2 cellular contexts compared by ENCODE assay signal in the genomic region with DNA sequence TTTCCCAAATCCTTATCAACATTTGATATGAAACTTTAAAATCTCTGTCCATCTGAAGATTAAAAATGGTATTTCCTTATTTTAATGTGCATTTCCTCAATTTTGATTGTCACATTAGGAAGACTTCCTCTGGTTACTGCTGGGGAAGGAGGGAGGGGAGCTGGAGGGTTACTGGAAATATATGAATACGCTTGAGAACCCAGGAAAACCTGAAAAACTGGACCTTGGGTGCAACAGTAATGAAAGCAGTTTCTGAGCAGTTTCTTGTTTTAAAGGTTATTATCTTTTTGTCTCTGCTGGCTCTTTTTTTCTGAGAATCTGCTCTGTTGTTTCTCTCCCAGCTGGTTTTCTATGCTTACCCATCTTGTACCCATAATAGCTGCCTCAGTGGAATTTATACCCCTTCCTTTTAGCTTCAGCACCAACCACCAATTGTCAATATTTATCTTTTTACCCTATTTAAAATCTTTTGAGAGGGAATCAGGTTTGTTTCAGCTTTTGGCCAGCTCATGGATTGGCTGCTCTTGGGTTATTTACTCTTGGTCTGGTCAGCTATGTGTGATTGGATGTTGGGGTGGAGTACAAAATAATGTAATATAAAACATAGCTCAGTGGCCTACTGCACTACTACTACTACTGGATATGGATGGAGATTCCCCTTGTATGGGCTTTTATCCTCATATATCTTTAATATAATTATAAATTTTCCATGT.
TF ChIP-seq lines count a peak whose summit lies in the region.

No MANE protein-coding gene starts in this region.

TF ChIP-seq in liver, 16 proteins besides CTCF, POLR2A, EP300 and RAD21:
- no peak for TF ChIP-seq TAF1 (conservative IDR thresholded peaks at IDR 0.05)
- TF ChIP-seq, protein P1, sequence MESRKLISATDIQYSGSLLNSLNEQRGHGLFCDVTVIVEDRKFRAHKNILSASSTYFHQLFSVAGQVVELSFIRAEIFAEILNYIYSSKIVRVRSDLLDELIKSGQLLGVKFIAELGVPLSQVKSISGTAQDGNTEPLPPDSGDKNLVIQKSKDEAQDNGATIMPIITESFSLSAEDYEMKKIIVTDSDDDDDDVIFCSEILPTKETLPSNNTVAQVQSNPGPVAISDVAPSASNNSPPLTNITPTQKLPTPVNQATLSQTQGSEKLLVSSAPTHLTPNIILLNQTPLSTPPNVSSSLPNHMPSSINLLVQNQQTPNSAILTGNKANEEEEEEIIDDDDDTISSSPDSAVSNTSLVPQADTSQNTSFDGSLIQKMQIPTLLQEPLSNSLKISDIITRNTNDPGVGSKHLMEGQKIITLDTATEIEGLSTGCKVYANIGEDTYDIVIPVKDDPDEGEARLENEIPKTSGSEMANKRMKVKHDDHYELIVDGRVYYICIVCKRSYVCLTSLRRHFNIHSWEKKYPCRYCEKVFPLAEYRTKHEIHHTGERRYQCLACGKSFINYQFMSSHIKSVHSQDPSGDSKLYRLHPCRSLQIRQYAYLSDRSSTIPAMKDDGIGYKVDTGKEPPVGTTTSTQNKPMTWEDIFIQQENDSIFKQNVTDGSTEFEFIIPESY (IDR thresholded peaks at IDR 0.05) = peak; percentile 22
- TF ChIP-seq SP1 (IDR thresholded peaks at IDR 0.05) = no peak
- peak; percentile 28 for TF ChIP-seq FOXA2 (IDR thresholded peaks at IDR 0.05)

TF ChIP-seq in HepG2, 621 proteins besides CTCF, POLR2A, EP300 and RAD21:
- TF ChIP-seq, protein P2, sequence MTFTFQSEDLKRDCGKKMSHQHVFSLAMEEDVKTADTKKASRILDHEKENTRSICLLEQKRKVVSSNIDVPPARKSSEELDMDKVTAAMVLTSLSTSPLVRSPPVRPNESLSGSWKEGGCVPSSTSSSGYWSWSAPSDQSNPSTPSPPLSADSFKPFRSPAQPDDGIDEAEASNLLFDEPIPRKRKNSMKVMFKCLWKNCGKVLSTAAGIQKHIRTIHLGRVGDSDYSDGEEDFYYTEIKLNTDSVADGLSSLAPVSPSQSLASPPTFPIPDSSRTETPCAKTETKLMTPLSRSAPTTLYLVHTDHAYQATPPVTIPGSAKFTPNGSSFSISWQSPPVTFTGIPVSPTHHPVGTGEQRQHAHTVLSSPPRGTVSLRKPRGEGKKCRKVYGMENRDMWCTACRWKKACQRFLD (CRISPR knock-in tag; IDR thresholded peaks at IDR 0.05; ENCODE audit: borderline replicate concordance) = no peak
- TF ChIP-seq SALL1 (CRISPR knock-in tag; IDR thresholded peaks at IDR 0.05) = no peak
- no peak for TF ChIP-seq MTA1 (CRISPR knock-in tag; IDR thresholded peaks at IDR 0.05; ENCODE audit: borderline replicate concordance)
- no peak for TF ChIP-seq TP53 (CRISPR knock-in tag; conservative IDR thresholded peaks at IDR 0.05)
- no peak for TF ChIP-seq ARNTL (CRISPR knock-in tag; IDR thresholded peaks at IDR 0.05)
- TF ChIP-seq MXI1 (IDR thresholded peaks at IDR 0.05; ENCODE audit: borderline replicate concordance, low read depth, low read length) = no peak
- no peak for TF ChIP-seq ZNF17 (CRISPR knock-in tag; IDR thresholded peaks at IDR 0.05)
- TF ChIP-seq ZNF335 (CRISPR knock-in tag; IDR thresholded peaks at IDR 0.05) = no peak
- TF ChIP-seq SIX4 (CRISPR knock-in tag; IDR thresholded peaks at IDR 0.05) = no peak
- TF ChIP-seq MZF1 (CRISPR knock-in tag; IDR thresholded peaks at IDR 0.05; ENCODE audit: borderline replicate concordance) = no peak
- no peak for TF ChIP-seq HDAC1 (CRISPR knock-in tag; IDR thresholded peaks at IDR 0.05)
- no peak for TF ChIP-seq ATAD3A (CRISPR knock-in tag; IDR thresholded peaks at IDR 0.05)
- TF ChIP-seq, protein P3, sequence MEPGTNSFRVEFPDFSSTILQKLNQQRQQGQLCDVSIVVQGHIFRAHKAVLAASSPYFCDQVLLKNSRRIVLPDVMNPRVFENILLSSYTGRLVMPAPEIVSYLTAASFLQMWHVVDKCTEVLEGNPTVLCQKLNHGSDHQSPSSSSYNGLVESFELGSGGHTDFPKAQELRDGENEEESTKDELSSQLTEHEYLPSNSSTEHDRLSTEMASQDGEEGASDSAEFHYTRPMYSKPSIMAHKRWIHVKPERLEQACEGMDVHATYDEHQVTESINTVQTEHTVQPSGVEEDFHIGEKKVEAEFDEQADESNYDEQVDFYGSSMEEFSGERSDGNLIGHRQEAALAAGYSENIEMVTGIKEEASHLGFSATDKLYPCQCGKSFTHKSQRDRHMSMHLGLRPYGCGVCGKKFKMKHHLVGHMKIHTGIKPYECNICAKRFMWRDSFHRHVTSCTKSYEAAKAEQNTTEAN (CRISPR knock-in tag; conservative IDR thresholded peaks at IDR 0.05) = no peak
- no peak for TF ChIP-seq PHF5A (CRISPR knock-in tag; IDR thresholded peaks at IDR 0.05; ENCODE audit: low read depth, unreplicated experiment)
- TF ChIP-seq, protein P4, sequence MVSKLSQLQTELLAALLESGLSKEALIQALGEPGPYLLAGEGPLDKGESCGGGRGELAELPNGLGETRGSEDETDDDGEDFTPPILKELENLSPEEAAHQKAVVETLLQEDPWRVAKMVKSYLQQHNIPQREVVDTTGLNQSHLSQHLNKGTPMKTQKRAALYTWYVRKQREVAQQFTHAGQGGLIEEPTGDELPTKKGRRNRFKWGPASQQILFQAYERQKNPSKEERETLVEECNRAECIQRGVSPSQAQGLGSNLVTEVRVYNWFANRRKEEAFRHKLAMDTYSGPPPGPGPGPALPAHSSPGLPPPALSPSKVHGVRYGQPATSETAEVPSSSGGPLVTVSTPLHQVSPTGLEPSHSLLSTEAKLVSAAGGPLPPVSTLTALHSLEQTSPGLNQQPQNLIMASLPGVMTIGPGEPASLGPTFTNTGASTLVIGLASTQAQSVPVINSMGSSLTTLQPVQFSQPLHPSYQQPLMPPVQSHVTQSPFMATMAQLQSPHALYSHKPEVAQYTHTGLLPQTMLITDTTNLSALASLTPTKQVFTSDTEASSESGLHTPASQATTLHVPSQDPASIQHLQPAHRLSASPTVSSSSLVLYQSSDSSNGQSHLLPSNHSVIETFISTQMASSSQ (IDR thresholded peaks at IDR 0.05; ENCODE audit: low read depth) = no peak
- TF ChIP-seq, protein P4 (CRISPR knock-in tag; IDR thresholded peaks at IDR 0.05; ENCODE audit: borderline replicate concordance) = no peak
